Comparison of ENCODE assay signal across 1 cellular context in the genomic region with DNA sequence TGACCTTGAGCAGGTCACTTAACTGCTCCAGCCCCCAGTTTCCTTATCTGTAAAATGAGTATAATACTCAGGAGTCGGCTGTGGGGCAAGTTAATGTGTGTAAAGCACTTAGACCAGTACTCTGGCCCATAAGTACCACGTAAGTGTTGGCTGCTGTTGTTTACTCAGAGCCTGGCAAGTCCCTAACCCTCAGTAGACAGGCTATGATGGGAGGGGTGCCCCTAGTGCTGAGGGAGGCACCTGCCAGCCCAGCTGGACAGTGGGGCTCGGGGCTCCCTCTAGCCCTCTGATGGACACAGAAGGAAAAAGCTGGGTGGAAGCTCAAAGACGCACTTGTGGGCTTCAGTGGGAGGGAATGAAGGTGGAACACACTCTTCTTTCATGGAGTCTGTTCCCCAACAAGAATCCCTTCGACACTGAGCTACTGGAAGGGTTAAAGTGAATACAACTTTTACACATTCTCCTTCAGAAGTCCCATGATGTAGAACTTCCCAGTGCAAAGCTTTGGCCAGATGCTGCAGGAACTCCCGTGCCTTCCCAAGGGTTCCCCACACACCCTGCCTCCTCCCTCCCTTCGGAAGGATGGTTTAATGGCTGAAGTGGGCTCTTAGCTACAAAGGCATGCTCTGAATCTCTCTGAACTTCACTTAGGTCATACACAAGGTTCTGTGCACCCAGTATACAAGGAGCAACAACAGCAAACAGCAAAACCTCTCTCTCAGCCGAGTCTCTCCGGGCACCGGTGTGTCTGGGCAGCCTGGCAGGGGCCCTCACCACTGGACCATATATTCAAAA.
TF ChIP-seq lines count a peak whose summit lies in the region.

No MANE protein-coding gene starts in this region.

TF ChIP-seq in H1, 55 proteins besides CTCF, POLR2A, EP300 and RAD21 (continued from another document):
- TF ChIP-seq BRCA1 (IDR thresholded peaks at IDR 0.05; ENCODE audit: low read depth, low read length) (no peak), SP4 (IDR thresholded peaks at IDR 0.05; ENCODE audit: low read length) (no peak), CTBP2 (IDR thresholded peaks at IDR 0.05; ENCODE audit: borderline replicate concordance, insufficient read depth, insufficient read length, low read length) (no peak), TCF12 (IDR thresholded peaks at IDR 0.05; ENCODE audit: low read depth, low read length) (no peak), KDM5A (IDR thresholded peaks at IDR 0.05; ENCODE audit: low read length) (no peak), CBX8 (IDR thresholded peaks at IDR 0.05; ENCODE audit: borderline replicate concordance, low read depth, low read length) (no peak), SAP30 (IDR thresholded peaks at IDR 0.05; ENCODE audit: insufficient read depth, insufficient replicate concordance, low read length) (no peak), PHF8 (conservative IDR thresholded peaks at IDR 0.05; ENCODE audit: low read depth, low read length) (no peak), SIRT6 (IDR thresholded peaks at IDR 0.05; ENCODE audit: low read length) (no peak), SP1 (IDR thresholded peaks at IDR 0.05; ENCODE audit: low read depth, low read length) (no peak), RXRA (IDR thresholded peaks at IDR 0.05; ENCODE audit: insufficient read depth, low read depth, low read length) (no peak), EGR1 (IDR thresholded peaks at IDR 0.05; ENCODE audit: borderline replicate concordance, low read depth, low read length) (no peak)
- TF ChIP-seq, protein P1, sequence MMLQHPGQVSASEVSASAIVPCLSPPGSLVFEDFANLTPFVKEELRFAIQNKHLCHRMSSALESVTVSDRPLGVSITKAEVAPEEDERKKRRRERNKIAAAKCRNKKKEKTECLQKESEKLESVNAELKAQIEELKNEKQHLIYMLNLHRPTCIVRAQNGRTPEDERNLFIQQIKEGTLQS (IDR thresholded peaks at IDR 0.05; ENCODE audit: insufficient read depth, low read depth, low read length), result no peak
- TF ChIP-seq, protein P2, sequence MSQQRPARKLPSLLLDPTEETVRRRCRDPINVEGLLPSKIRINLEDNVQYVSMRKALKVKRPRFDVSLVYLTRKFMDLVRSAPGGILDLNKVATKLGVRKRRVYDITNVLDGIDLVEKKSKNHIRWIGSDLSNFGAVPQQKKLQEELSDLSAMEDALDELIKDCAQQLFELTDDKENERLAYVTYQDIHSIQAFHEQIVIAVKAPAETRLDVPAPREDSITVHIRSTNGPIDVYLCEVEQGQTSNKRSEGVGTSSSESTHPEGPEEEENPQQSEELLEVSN (IDR thresholded peaks at IDR 0.05), result no peak
TF ChIP-seq in H1: peak in this region for 0.
